ENCODE assay signal across 18 cellular contexts in genomic region chr9:37398464-37399025, GRCh38.
"Had no signal": no experiment of that assay in that cellular context is flagged by ENCODE, and none has a peak within 500 bp of the region (broad histone marks: within the 10 kb centered on the region; RNA-seq: fewer than 3 reads in every experiment).

No MANE protein-coding gene starts in this region.

- DNase-seq: activated CD4-positive, alpha-beta T cell treated with anti-CD3 and anti-CD28 coated beads, Interleukin-2, amount 50 U/mL, for 48 hours; activated CD4-positive, CD25-positive, alpha-beta regulatory T cell treated with anti-CD3 and anti-CD28 coated beads, Interleukin-2, amount 50 U/mL, for 72 hours; activated CD8-positive, alpha-beta memory T cell treated with anti-CD3 and anti-CD28 coated beads, Interleukin-2, amount 10 ng/mL, durations not matched to agents 7 days and 5 days; activated effector memory CD4-positive, alpha-beta T cell treated with anti-CD3 and anti-CD28 coated beads, Interleukin-2, amount 50 U/mL, for 16 hours; activated T-cell treated with anti-CD3 and anti-CD28 coated beads, Interleukin-2, amount 50 U/mL, for 4 hours; amygdala; effector memory CD4-positive, alpha-beta T cell; gastrocnemius medialis; heart right ventricle; naive thymus-derived CD4-positive, alpha-beta T cell; posterior cingulate gyrus; small intestine; trophoblast cell had no signal

- FAIRE-seq: islet of Langerhans, small intestine had no signal

- H3K4me1 Mint-ChIP-seq: activated CD8-positive, alpha-beta memory T cell treated with anti-CD3 and anti-CD28 coated beads, Interleukin-2, amount 10 ng/mL, durations not matched to agents 7 days and 5 days; central memory CD8-positive, alpha-beta T cell; naive thymus-derived CD4-positive, alpha-beta T cell had no signal

- ATAC-seq: activated CD8-positive, alpha-beta memory T cell treated with anti-CD3 and anti-CD28 coated beads, Interleukin-2, amount 10 ng/mL, durations not matched to agents 7 days and 5 days; activated T-cell treated with anti-CD3 and anti-CD28 coated beads, Interleukin-2, amount 50 U/mL, for 4 hours; gastrocnemius medialis; heart right ventricle; naive thymus-derived CD4-positive, alpha-beta T cell had no signal

- H3K27ac ChIP-seq: gastrocnemius medialis, heart right ventricle, right atrium auricular region had no signal

- H3K36me3 ChIP-seq: gastrocnemius medialis, heart right ventricle, right atrium auricular region had no signal

- H3K27me3 ChIP-seq: gastrocnemius medialis, heart right ventricle, right atrium auricular region had no signal

- H3K4me3 Mint-ChIP-seq: activated CD8-positive, alpha-beta memory T cell treated with anti-CD3 and anti-CD28 coated beads, Interleukin-2, amount 10 ng/mL, durations not matched to agents 7 days and 5 days; activated naive CD8-positive, alpha-beta T cell; activated T-cell treated with anti-CD3 and anti-CD28 coated beads, Interleukin-2, amount 50 U/mL, for 4 hours; brain; central memory CD8-positive, alpha-beta T cell; naive thymus-derived CD4-positive, alpha-beta T cell had no signal

- H3K27me3 Mint-ChIP-seq: activated naive CD8-positive, alpha-beta T cell; brain; central memory CD8-positive, alpha-beta T cell had no signal

- H3K9me3 Mint-ChIP-seq: activated T-cell treated with anti-CD3 and anti-CD28 coated beads, Interleukin-2, amount 50 U/mL, for 4 hours; brain; central memory CD8-positive, alpha-beta T cell; naive thymus-derived CD4-positive, alpha-beta T cell had no signal

- H3K4me3 ChIP-seq: gastrocnemius medialis, heart right ventricle, right atrium auricular region had no signal

- H3K4me1 ChIP-seq: gastrocnemius medialis, heart right ventricle, right atrium auricular region had no signal

- H3K9me3 ChIP-seq: gastrocnemius medialis, heart right ventricle, right atrium auricular region had no signal

- H3K36me3 Mint-ChIP-seq: activated CD8-positive, alpha-beta memory T cell treated with anti-CD3 and anti-CD28 coated beads, Interleukin-2, amount 10 ng/mL, durations not matched to agents 7 days and 5 days; activated naive CD8-positive, alpha-beta T cell; brain; naive thymus-derived CD4-positive, alpha-beta T cell had no signal

- H3K27ac Mint-ChIP-seq: activated CD8-positive, alpha-beta memory T cell treated with anti-CD3 and anti-CD28 coated beads, Interleukin-2, amount 10 ng/mL, durations not matched to agents 7 days and 5 days; activated naive CD8-positive, alpha-beta T cell; brain; naive thymus-derived CD4-positive, alpha-beta T cell had no signal
